1 cellular context compared by ENCODE assay signal in the genomic region with DNA sequence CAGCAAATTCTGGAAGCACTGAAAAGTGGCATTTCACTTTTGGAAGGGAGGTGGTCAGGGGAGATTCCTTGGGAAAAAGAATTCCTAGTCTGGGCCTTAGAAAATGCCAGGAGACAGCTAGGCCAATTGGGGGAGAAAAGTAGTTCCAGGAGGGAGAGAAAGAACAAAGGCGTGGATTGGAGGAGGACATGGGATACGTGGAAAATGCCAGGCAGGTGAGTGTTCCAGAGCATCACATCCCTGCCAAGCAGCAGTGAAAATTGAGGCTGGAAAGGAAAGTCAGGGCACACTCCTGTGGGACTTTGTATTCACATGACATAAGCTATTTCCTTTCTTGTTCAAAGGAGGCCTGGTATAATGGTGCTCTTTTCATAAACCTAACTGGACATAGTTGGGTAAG.
TF ChIP-seq lines count a peak whose summit lies in the region.

No MANE protein-coding gene starts in this region.

TF ChIP-seq in H1, 55 proteins besides CTCF, POLR2A, EP300 and RAD21:
- TF ChIP-seq, protein P1, sequence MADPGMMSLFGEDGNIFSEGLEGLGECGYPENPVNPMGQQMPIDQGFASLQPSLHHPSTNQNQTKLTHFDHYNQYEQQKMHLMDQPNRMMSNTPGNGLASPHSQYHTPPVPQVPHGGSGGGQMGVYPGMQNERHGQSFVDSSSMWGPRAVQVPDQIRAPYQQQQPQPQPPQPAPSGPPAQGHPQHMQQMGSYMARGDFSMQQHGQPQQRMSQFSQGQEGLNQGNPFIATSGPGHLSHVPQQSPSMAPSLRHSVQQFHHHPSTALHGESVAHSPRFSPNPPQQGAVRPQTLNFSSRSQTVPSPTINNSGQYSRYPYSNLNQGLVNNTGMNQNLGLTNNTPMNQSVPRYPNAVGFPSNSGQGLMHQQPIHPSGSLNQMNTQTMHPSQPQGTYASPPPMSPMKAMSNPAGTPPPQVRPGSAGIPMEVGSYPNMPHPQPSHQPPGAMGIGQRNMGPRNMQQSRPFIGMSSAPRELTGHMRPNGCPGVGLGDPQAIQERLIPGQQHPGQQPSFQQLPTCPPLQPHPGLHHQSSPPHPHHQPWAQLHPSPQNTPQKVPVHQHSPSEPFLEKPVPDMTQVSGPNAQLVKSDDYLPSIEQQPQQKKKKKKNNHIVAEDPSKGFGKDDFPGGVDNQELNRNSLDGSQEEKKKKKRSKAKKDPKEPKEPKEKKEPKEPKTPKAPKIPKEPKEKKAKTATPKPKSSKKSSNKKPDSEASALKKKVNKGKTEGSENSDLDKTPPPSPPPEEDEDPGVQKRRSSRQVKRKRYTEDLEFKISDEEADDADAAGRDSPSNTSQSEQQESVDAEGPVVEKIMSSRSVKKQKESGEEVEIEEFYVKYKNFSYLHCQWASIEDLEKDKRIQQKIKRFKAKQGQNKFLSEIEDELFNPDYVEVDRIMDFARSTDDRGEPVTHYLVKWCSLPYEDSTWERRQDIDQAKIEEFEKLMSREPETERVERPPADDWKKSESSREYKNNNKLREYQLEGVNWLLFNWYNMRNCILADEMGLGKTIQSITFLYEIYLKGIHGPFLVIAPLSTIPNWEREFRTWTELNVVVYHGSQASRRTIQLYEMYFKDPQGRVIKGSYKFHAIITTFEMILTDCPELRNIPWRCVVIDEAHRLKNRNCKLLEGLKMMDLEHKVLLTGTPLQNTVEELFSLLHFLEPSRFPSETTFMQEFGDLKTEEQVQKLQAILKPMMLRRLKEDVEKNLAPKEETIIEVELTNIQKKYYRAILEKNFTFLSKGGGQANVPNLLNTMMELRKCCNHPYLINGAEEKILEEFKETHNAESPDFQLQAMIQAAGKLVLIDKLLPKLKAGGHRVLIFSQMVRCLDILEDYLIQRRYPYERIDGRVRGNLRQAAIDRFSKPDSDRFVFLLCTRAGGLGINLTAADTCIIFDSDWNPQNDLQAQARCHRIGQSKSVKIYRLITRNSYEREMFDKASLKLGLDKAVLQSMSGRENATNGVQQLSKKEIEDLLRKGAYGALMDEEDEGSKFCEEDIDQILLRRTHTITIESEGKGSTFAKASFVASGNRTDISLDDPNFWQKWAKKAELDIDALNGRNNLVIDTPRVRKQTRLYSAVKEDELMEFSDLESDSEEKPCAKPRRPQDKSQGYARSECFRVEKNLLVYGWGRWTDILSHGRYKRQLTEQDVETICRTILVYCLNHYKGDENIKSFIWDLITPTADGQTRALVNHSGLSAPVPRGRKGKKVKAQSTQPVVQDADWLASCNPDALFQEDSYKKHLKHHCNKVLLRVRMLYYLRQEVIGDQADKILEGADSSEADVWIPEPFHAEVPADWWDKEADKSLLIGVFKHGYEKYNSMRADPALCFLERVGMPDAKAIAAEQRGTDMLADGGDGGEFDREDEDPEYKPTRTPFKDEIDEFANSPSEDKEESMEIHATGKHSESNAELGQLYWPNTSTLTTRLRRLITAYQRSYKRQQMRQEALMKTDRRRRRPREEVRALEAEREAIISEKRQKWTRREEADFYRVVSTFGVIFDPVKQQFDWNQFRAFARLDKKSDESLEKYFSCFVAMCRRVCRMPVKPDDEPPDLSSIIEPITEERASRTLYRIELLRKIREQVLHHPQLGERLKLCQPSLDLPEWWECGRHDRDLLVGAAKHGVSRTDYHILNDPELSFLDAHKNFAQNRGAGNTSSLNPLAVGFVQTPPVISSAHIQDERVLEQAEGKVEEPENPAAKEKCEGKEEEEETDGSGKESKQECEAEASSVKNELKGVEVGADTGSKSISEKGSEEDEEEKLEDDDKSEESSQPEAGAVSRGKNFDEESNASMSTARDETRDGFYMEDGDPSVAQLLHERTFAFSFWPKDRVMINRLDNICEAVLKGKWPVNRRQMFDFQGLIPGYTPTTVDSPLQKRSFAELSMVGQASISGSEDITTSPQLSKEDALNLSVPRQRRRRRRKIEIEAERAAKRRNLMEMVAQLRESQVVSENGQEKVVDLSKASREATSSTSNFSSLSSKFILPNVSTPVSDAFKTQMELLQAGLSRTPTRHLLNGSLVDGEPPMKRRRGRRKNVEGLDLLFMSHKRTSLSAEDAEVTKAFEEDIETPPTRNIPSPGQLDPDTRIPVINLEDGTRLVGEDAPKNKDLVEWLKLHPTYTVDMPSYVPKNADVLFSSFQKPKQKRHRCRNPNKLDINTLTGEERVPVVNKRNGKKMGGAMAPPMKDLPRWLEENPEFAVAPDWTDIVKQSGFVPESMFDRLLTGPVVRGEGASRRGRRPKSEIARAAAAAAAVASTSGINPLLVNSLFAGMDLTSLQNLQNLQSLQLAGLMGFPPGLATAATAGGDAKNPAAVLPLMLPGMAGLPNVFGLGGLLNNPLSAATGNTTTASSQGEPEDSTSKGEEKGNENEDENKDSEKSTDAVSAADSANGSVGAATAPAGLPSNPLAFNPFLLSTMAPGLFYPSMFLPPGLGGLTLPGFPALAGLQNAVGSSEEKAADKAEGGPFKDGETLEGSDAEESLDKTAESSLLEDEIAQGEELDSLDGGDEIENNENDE (IDR thresholded peaks at IDR 0.05; ENCODE audit: insufficient replicate concordance, low read length) = no peak
- TF ChIP-seq HDAC6 (IDR thresholded peaks at IDR 0.05; ENCODE audit: low read depth, low read length) = no peak
- no peak for TF ChIP-seq TAF7 (optimal IDR thresholded peaks at IDR 0.05; ENCODE audit: borderline replicate concordance, low read depth, low read length)
- no peak for TF ChIP-seq RXRA (IDR thresholded peaks at IDR 0.05; ENCODE audit: insufficient read depth, low read depth, low read length)
- TF ChIP-seq, protein P2, sequence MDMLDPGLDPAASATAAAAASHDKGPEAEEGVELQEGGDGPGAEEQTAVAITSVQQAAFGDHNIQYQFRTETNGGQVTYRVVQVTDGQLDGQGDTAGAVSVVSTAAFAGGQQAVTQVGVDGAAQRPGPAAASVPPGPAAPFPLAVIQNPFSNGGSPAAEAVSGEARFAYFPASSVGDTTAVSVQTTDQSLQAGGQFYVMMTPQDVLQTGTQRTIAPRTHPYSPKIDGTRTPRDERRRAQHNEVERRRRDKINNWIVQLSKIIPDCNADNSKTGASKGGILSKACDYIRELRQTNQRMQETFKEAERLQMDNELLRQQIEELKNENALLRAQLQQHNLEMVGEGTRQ (IDR thresholded peaks at IDR 0.05; ENCODE audit: low read length) = no peak
- TF ChIP-seq TEAD4 (IDR thresholded peaks at IDR 0.05; ENCODE audit: low read depth, low read length) = no peak
- TF ChIP-seq SP1 (IDR thresholded peaks at IDR 0.05; ENCODE audit: low read depth, low read length) = no peak
- TF ChIP-seq KDM4A (IDR thresholded peaks at IDR 0.05; ENCODE audit: low read depth, low read length, severe bottlenecking) = no peak
